Comparison of ENCODE assay signal across 22 cellular contexts in genomic region chr4:10371121-10371520, GRCh38.
"Had no signal": no experiment of that assay in that cellular context is flagged by ENCODE, and none has a peak within 500 bp of the region (broad histone marks: within the 10 kb centered on the region; RNA-seq: fewer than 3 reads in every experiment).

No MANE protein-coding gene starts in this region.

- H3K4me3 ChIP-seq: left ventricle myocardium inferior, lung, pancreas, prostate gland, tibial nerve, upper lobe of left lung, vagina had no signal

- H3K27me3 ChIP-seq: pancreas, tibial nerve, upper lobe of left lung, vagina had no signal

- H3K9me3 ChIP-seq: left ventricle myocardium inferior, pancreas, prostate gland, tibial nerve, upper lobe of left lung, vagina had no signal

- H3K4me1 ChIP-seq: left ventricle myocardium inferior, pancreas, prostate gland, tibial nerve, upper lobe of left lung, vagina had no signal

- H3K36me3 ChIP-seq: left ventricle myocardium inferior, pancreas, prostate gland, tibial nerve, upper lobe of left lung, vagina had no signal

- DNase-seq: hypothalamus; immature natural killer cell; left ventricle myocardium inferior; mesendoderm; naive B cell; natural killer cell; pancreas; posterior cingulate gyrus; retina; small intestine; stimulated activated CD4-positive, alpha-beta T cell treated with anti-CD3 and anti-CD28 coated beads, Interleukin-1b, Interleukin-23, amount 100 ng/mL, for 48 hours; stimulated activated CD4-positive, alpha-beta T cell treated with anti-CD3 and anti-CD28 coated beads, Interleukin-2, amount 100 ng/mL, for 48 hours; stimulated activated CD4-positive, alpha-beta T cell treated with anti-CD3 and anti-CD28 coated beads, Interleukin-4, amount 100 ng/mL, for 4 hours; stimulated activated CD8-positive, alpha-beta memory T cell treated with anti-CD3 and anti-CD28 coated beads, Interleukin-4, amount 100 ng/mL, for 48 hours; stimulated activated naive CD4-positive, alpha-beta T cell treated with Interleukin-2 at 50 U/mL for 16 hours; stimulated activated naive CD8-positive, alpha-beta T cell treated with anti-CD3 and anti-CD28 coated beads, Interleukin-15, amount 100 ng/mL, for 72 hours; substantia nigra had no signal

- H3K27ac ChIP-seq: left ventricle myocardium inferior, pancreas, prostate gland, tibial nerve, upper lobe of left lung, vagina had no signal
